In genomic region chr13:37187611-37188010, GRCh38 we compare ENCODE assay signal across 29 cellular contexts.
"Had no signal": no experiment of that assay in that cellular context is flagged by ENCODE, and none has a peak within 500 bp of the region (broad histone marks: within the 10 kb centered on the region; RNA-seq: fewer than 3 reads in every experiment).

No MANE protein-coding gene starts in this region.

- H3K27ac ChIP-seq: left ventricle myocardium inferior, ovary, testis, transverse colon had no signal

- H3K4me3 ChIP-seq: left ventricle myocardium inferior, lung, mucosa of descending colon, ovary, skin epidermis, testis, transverse colon had no signal

- H3K4me1 ChIP-seq: left ventricle myocardium inferior, testis, transverse colon had no signal

- H3K36me3 Mint-ChIP-seq: activated CD8-positive, alpha-beta memory T cell treated with anti-CD3 and anti-CD28 coated beads, Interleukin-2, amount 10 ng/mL, durations not matched to agents 7 days and 5 days; activated naive CD4-positive, alpha-beta T cell treated with anti-CD3 and anti-CD28 coated beads, Interleukin-2, amount 50 U/mL, for 72 hours; brain had no signal

- H3K27me3 ChIP-seq: ovary, testis, transverse colon had no signal

- H3K36me3 ChIP-seq: left ventricle myocardium inferior, ovary, transverse colon had no signal

- H3K27ac Mint-ChIP-seq: activated B cell treated with CpG ODN at 0.5 μM for 24 hours; activated CD8-positive, alpha-beta memory T cell treated with anti-CD3 and anti-CD28 coated beads, Interleukin-2, amount 10 ng/mL, durations not matched to agents 7 days and 5 days; activated CD8-positive, alpha-beta T cell treated with anti-CD3 and anti-CD28 coated beads, Interleukin-2, amount 10 ng/mL, durations not matched to agents 7 days and 5 days; activated naive CD4-positive, alpha-beta T cell treated with anti-CD3 and anti-CD28 coated beads, Interleukin-2, amount 50 U/mL, for 72 hours; activated T-cell treated with anti-CD3 and anti-CD28 coated beads, Interleukin-2, amount 50 U/mL, for 72 hours; brain; dendritic cell treated with granulocyte-macrophage colony-stimulating factor and Interleukin-4, amounts not matched to agents 40 ng/mL and 50 ng/mL, for 4 days; endodermal cell; nephron; progenitor cell of endocrine pancreas; T-helper 2 cell treated with Interferon-gamma antibody and Interleukin-4, amounts not matched to agents 5 μg/mL and 100 μg/mL, for 36 hours had no signal

- ATAC-seq: activated CD8-positive, alpha-beta memory T cell treated with anti-CD3 and anti-CD28 coated beads, Interleukin-2, amount 10 ng/mL, durations not matched to agents 7 days and 5 days; activated CD8-positive, alpha-beta T cell treated with anti-CD3 and anti-CD28 coated beads, Interleukin-2, amount 10 ng/mL, durations not matched to agents 7 days and 5 days; activated naive CD4-positive, alpha-beta T cell treated with anti-CD3 and anti-CD28 coated beads, Interleukin-2, amount 50 U/mL, for 72 hours; activated T-cell treated with anti-CD3 and anti-CD28 coated beads, Interleukin-2, amount 50 U/mL, for 72 hours; esophagus mucosa; mucosa of descending colon; sciatic nerve; stimulated activated naive CD8-positive, alpha-beta T cell treated with anti-CD3 and anti-CD28 coated beads, Interleukin-15, Interleukin-2, amounts not matched to agents 100 U/mL and 50 U/mL, for 24 hours had no signal

- H3K9me3 ChIP-seq: mucosa of descending colon, testis, transverse colon had no signal

- H3K4me3 Mint-ChIP-seq: activated B cell treated with CpG ODN at 0.5 μM for 24 hours; activated CD8-positive, alpha-beta memory T cell treated with anti-CD3 and anti-CD28 coated beads, Interleukin-2, amount 10 ng/mL, durations not matched to agents 7 days and 5 days; activated CD8-positive, alpha-beta T cell treated with anti-CD3 and anti-CD28 coated beads, Interleukin-2, amount 10 ng/mL, durations not matched to agents 7 days and 5 days; activated T-cell treated with anti-CD3 and anti-CD28 coated beads, Interleukin-2, amount 50 U/mL, for 72 hours; brain; dendritic cell treated with granulocyte-macrophage colony-stimulating factor and Interleukin-4, amounts not matched to agents 40 ng/mL and 50 ng/mL, for 4 days; endodermal cell; nephron; T-helper 2 cell treated with Interferon-gamma antibody and Interleukin-4, amounts not matched to agents 5 μg/mL and 100 μg/mL, for 36 hours had no signal

- H3K27me3 Mint-ChIP-seq: activated B cell treated with CpG ODN at 0.5 μM for 24 hours; activated CD8-positive, alpha-beta memory T cell treated with anti-CD3 and anti-CD28 coated beads, Interleukin-2, amount 10 ng/mL, durations not matched to agents 7 days and 5 days; dendritic cell treated with granulocyte-macrophage colony-stimulating factor and Interleukin-4, amounts not matched to agents 40 ng/mL and 50 ng/mL, for 4 days; progenitor cell of endocrine pancreas had no signal

- H3K4me1 Mint-ChIP-seq: activated B cell treated with CpG ODN at 0.5 μM for 24 hours; activated CD8-positive, alpha-beta memory T cell treated with anti-CD3 and anti-CD28 coated beads, Interleukin-2, amount 10 ng/mL, durations not matched to agents 7 days and 5 days; brain; endodermal cell had no signal

- DNase-seq: activated B cell treated with CpG ODN at 0.5 μM for 24 hours; activated CD8-positive, alpha-beta memory T cell treated with anti-CD3 and anti-CD28 coated beads, Interleukin-2, amount 10 ng/mL, durations not matched to agents 7 days and 5 days; activated CD8-positive, alpha-beta T cell treated with anti-CD3 and anti-CD28 coated beads, Interleukin-2, amount 10 ng/mL, durations not matched to agents 7 days and 5 days; activated naive CD4-positive, alpha-beta T cell; activated T-cell treated with anti-CD3 and anti-CD28 coated beads for 4 hours; activated T-cell treated with anti-CD3 and anti-CD28 coated beads, Interleukin-2, amount 50 U/mL, for 72 hours; endodermal cell; glutamatergic neuron; left ventricle myocardium inferior; mesendoderm; mucosa of descending colon; ovary; retina; stimulated activated CD4-positive, alpha-beta T cell treated with anti-CD3 and anti-CD28 coated beads, Interleukin-12 subunit alpha, Interleukin-12 subunit beta, amount 100 ng/mL, for 4 hours; stimulated activated CD4-positive, alpha-beta T cell treated with anti-CD3 and anti-CD28 coated beads, Interleukin-4, amount 100 ng/mL, for 1 hour; stimulated activated naive CD8-positive, alpha-beta T cell treated with anti-CD3 and anti-CD28 coated beads, Interleukin-15, Interleukin-2, amounts not matched to agents 100 U/mL and 50 U/mL, for 24 hours; T-helper 1 cell; testis; transverse colon had no signal
